Comparison of ENCODE assay signal across 8 cellular contexts in the genomic region with DNA sequence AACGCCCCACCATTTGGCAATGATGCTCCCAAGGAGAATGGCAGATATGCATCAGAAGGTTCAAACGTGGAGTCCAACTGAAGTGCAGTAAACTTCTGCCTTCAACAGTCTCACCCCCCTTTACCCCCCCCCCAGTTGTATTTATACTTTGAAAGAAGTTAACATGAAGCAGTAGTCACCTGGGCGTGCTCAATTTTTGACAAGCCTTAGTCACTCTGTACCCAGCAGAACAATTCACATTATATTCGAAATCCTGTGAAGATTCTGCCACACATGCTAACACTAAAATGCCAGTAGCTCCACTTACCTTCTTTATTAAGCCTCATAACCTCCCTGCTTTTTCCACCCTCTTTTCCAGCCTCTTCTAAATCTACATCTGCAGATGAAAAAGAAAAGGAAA. TPM values are rescaled to one million over a fixed set of nuclear protein-coding genes. Genes with fewer than 3 reads are reported as not detected.
DNase-seq lines count a peak whose midpoint lies in the region; ATAC-seq, FAIRE-seq and TF ChIP-seq lines count a peak whose summit lies in the region.

No MANE protein-coding gene starts in this region.

- DNase-seq in G401 (ENCODE audit: low spot score), result peak; percentile 41
- no peak for DNase-seq in T-helper 17 cell
- DNase-seq in fibroblast of the aortic adventitia (ENCODE audit: low read depth), result peak; percentile 17
- peak; percentile 28 for DNase-seq in putamen (ENCODE audit: low spot score)
- no peak for DNase-seq in activated effector memory CD4-positive, alpha-beta T cell treated with anti-CD3 and anti-CD28 coated beads, Interleukin-2, amount 50 U/mL, for 16 hours
- DNase-seq in RCC 7860 (ENCODE audit: low spot score), result no peak
- DNase-seq in NCI-H1105 treated with DMSO at 0.1 percent for 48 hours (lab: John Stamatoyannopoulos, UW), result no peak

- H3K4me3 Mint-ChIP-seq in T-helper 17 cell, result peak overlapping the region; percentile 99

- H3K4me1 Mint-ChIP-seq in T-helper 17 cell, result peaks cover 37% of the 10 kb centered on the region

- peak overlapping the region; percentile 87 for H3K4me3 ChIP-seq in fibroblast of the aortic adventitia (ENCODE audit: low read depth, low read length)

- in situ Hi-C loops in G401 (cut with HindIII; ENCODE audit: low sequenced_read_pairs), result no loop called here

- H3K27ac Mint-ChIP-seq in T-helper 17 cell, result peak overlapping the region; percentile 92

- no peak for ATAC-seq in T-helper 17 cell
- ATAC-seq in GM21381 (IDR thresholded peaks at IDR 0.05; ENCODE audit: unreplicated experiment), result no peak

- FAIRE-seq in RCC 7860 (lab: Jason Lieb, UNC), result no peak

- no peaks in the 10 kb centered on the region for H3K9me3 ChIP-seq in T-helper 17 cell (ENCODE audit: control insufficient read depth, low read length, poor library complexity, severe bottlenecking)

- no peaks in the 10 kb centered on the region for H3K27me3 Mint-ChIP-seq in T-helper 17 cell

- H3K36me3 Mint-ChIP-seq in T-helper 17 cell (ENCODE audit: low read depth), result peaks cover 3% of the 10 kb centered on the region

- no peak for TF ChIP-seq CTCF in fibroblast of the aortic adventitia (IDR thresholded peaks at IDR 0.05; ENCODE audit: insufficient read depth, low read length)

RNA-seq across cellular contexts. Expression of a gene that starts 0.9 kb away (rescaled TPM):
- 0.44 and 4.4 TPM in 2 replicates for total RNA-seq in G401 (2014; rRNA removed; shearing (Covaris generic))
- total RNA-seq in T-helper 17 cell (10 to 100 TPM; 36.6 to 45.7 TPM), fibroblast of the aortic adventitia (ENCODE audit: low replicate concordance) (2.7 and 13.8 TPM in 2 replicates)

Comparison
In these comparisons a context has a peak if more than half of its experiments do, and no peak if none do; other contexts are left out.
1. DNase-seq: peak in G401 (single experiment), fibroblast of the aortic adventitia (single experiment) and putamen (single experiment); none in T-helper 17 cell (0 of 3), activated effector memory CD4-positive, alpha-beta T cell treated with anti-CD3 and anti-CD28 coated beads, Interleukin-2, amount 50 U/mL, for 16 hours (single experiment), RCC 7860 (single experiment) and NCI-H1105 treated with DMSO at 0.1 percent for 48 hours (single experiment).